8 cellular contexts compared by ENCODE assay signal in genomic region chr1:22611530-22611947, GRCh38. TPM values are rescaled to one million over a fixed set of nuclear protein-coding genes. Genes with fewer than 3 reads are reported as not detected.
DNase-seq lines count a peak whose midpoint lies in the region; ATAC-seq and TF ChIP-seq lines count a peak whose summit lies in the region.

No MANE protein-coding gene starts in this region.

- H3K79me2 ChIP-seq in hepatocyte = no peaks in the 10 kb centered on the region

- no peak for TF ChIP-seq CTCF in right atrium auricular region (IDR thresholded peaks at IDR 0.05)
- TF ChIP-seq CTCF in hepatocyte (IDR thresholded peaks at IDR 0.05; ENCODE audit: poor library complexity) = no peak
- TF ChIP-seq CTCF in upper lobe of right lung (IDR thresholded peaks at IDR 0.05) = no peak
- TF ChIP-seq CTCF in BE2C (IDR thresholded peaks at IDR 0.05; ENCODE audit: low read depth, low read length) = no peak

- H3K27ac ChIP-seq in right atrium auricular region (no peak overlapping the region), hepatocyte (no peak overlapping the region), upper lobe of right lung (no peak overlapping the region)

- 26% methylated on average over 7 of the region's 7 CpGs for WGBS in hepatocyte (ENCODE audit: low lambda C conversion rate, missing lambda C conversion rate)

- no peaks in the 10 kb centered on the region for H4K20me1 ChIP-seq in hepatocyte (ENCODE audit: insufficient read depth, poor library complexity, severe bottlenecking)

- no peak overlapping the region for H3K4me2 ChIP-seq in hepatocyte

- intact Hi-C loops in Right ventricle myocardium superior (cut with DNase I) (no loop called here), upper lobe of right lung (cut with DNase I) (no loop called here)

- H3K9me3 ChIP-seq in right atrium auricular region (no peaks in the 10 kb centered on the region), hepatocyte (ENCODE audit: low read depth) (no peaks in the 10 kb centered on the region), upper lobe of right lung (no peaks in the 10 kb centered on the region), BE2C (no peaks in the 10 kb centered on the region)

- DNase-seq in Right ventricle myocardium superior (peak; percentile 63), right atrium auricular region (ENCODE audit: low spot score) (no peak), hepatocyte (ENCODE audit: low spot score) (peak; percentile 82), upper lobe of right lung (no peak), BE2C (no peak)
- DNase-seq in activated CD4-positive, alpha-beta T cell treated with anti-CD3 and anti-CD28 coated beads, Interleukin-2, amount 50 U/mL, for 48 hours = peak; percentile 26 to 41
- DNase-seq in activated effector memory CD4-positive, alpha-beta T cell treated with Interleukin-2 at 50 U/mL for 16 hours = no peak

- ATAC-seq in Right ventricle myocardium superior (ENCODE audit: poor library complexity) = peak; percentile 62
- ATAC-seq in upper lobe of right lung = peak; percentile 32
- ATAC-seq in HG03175 (IDR thresholded peaks at IDR 0.05; ENCODE audit: unreplicated experiment) = no peak

- no peaks in the 10 kb centered on the region for H3K9me2 ChIP-seq in hepatocyte (replicated peaks; ENCODE audit: insufficient read depth)

- no peak overlapping the region for H3K4me3 ChIP-seq in right atrium auricular region
- no peak overlapping the region for H3K4me3 ChIP-seq in hepatocyte
- H3K4me3 ChIP-seq in upper lobe of right lung = no peak overlapping the region
- H3K4me3 ChIP-seq in BE2C (ENCODE audit: low read depth, low read length) = no peak overlapping the region

- H3K36me3 ChIP-seq in right atrium auricular region (no peaks in the 10 kb centered on the region), hepatocyte (replicated peaks; ENCODE audit: insufficient read depth, low read depth) (no peaks in the 10 kb centered on the region), upper lobe of right lung (no peaks in the 10 kb centered on the region), BE2C (no peaks in the 10 kb centered on the region)

- H3K27me3 ChIP-seq in right atrium auricular region (no peaks in the 10 kb centered on the region), hepatocyte (peaks cover 50% of the 10 kb centered on the region), upper lobe of right lung (peaks cover 46% of the 10 kb centered on the region), BE2C (no peaks in the 10 kb centered on the region)

- H3K4me1 ChIP-seq in right atrium auricular region (no peaks in the 10 kb centered on the region), hepatocyte (ENCODE audit: insufficient read depth) (no peaks in the 10 kb centered on the region), upper lobe of right lung (no peaks in the 10 kb centered on the region), BE2C (no peaks in the 10 kb centered on the region)

- H2AFZ ChIP-seq in hepatocyte = no peak overlapping the region

RNA-seq across cellular contexts. Expression of gene C1QA, which starts 24.9 kb away (rescaled TPM):
- 105 TPM for total RNA-seq in Right ventricle myocardium superior
- total RNA-seq in right atrium auricular region = 100 to 1,000 TPM in 1 of 2 donors, 10 to 100 TPM in 1; 37.9 to 107 TPM
- total RNA-seq in hepatocyte = 5.4 and 5.9 TPM in 2 replicates
- polyA plus RNA-seq in hepatocyte = 7.8 and 9.5 TPM in 2 replicates
- total RNA-seq in upper lobe of right lung = 521 TPM
- polyA plus RNA-seq in BE2C (2012; ENCODE audit: insufficient read depth, insufficient read length, low read depth) = not detected

RNA-seq across cellular contexts. Expression of gene C1QC, which starts 31.9 kb away (rescaled TPM):
- total RNA-seq in Right ventricle myocardium superior (110 TPM), right atrium auricular region (100 to 1,000 TPM in 1 of 2 donors, 10 to 100 TPM in 1; 31.4 to 126 TPM), hepatocyte (4.1 and 6.6 TPM in 2 replicates), upper lobe of right lung (353 TPM)
- 9.2 and 13.4 TPM in 2 replicates for polyA plus RNA-seq in hepatocyte
- not detected for polyA plus RNA-seq in BE2C (2012; ENCODE audit: insufficient read depth, insufficient read length, low read depth)

RNA-seq across cellular contexts. Expression of gene C1QB, which starts 41.5 kb away (rescaled TPM):
- total RNA-seq in Right ventricle myocardium superior (130 TPM), right atrium auricular region (100 to 1,000 TPM in 1 of 2 donors, 10 to 100 TPM in 1; 82.5 to 262 TPM), hepatocyte (7.9 and 10.3 TPM in 2 replicates), upper lobe of right lung (707 TPM)
- polyA plus RNA-seq in hepatocyte = 11.9 and 18.0 TPM in 2 replicates
- not detected for polyA plus RNA-seq in BE2C (2012; ENCODE audit: insufficient read depth, insufficient read length, low read depth)

RNA-seq across cellular contexts. Expression of gene EPHA8, which starts 48.2 kb away (rescaled TPM):
- not detected for total RNA-seq in Right ventricle myocardium superior
- total RNA-seq in right atrium auricular region = not detected
- not detected in 2 replicates for total RNA-seq in hepatocyte
- not detected in 2 replicates for polyA plus RNA-seq in hepatocyte
- not detected for total RNA-seq in upper lobe of right lung
- 11.8 TPM for polyA plus RNA-seq in BE2C (2012; ENCODE audit: insufficient read depth, insufficient read length, low read depth)

Comparison
In these comparisons a context has a peak if more than half of its experiments do, and no peak if none do; other contexts are left out.
1. DNase-seq: peak in Right ventricle myocardium superior (single experiment), activated CD4-positive, alpha-beta T cell treated with anti-CD3 and anti-CD28 coated beads, Interleukin-2, amount 50 U/mL, for 48 hours (2 of 2) and hepatocyte (single experiment); none in right atrium auricular region (single experiment), upper lobe of right lung (single experiment), BE2C (single experiment) and activated effector memory CD4-positive, alpha-beta T cell treated with Interleukin-2 at 50 U/mL for 16 hours (single experiment).